19 cellular contexts compared by ENCODE assay signal in the genomic region with DNA sequence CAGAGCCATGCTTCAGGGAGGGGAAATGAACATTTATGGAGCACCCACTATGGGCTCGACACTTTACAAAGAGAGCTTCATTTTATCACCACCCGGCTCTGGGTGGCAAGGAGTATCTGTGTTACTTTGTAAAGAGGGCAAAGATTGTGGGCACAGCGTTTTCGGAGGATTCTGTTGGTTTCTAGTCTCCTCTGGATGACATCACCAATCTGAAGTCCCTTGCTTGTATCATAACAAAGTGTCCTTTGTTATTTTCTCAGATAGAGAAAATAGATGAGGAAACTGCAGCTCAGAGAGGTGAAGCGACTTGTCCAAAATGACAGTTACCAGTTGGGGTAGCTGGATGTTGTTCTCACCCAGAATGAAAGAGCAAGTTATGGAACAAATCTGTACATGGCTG.
DNase-seq lines count a peak whose midpoint lies in the region; ATAC-seq, FAIRE-seq and TF ChIP-seq lines count a peak whose summit lies in the region.
"Had no signal": no experiment of that assay in that cellular context is flagged by ENCODE, and none has a peak within 500 bp of the region (broad histone marks: within the 10 kb centered on the region; RNA-seq: fewer than 3 reads in every experiment).

No MANE protein-coding gene starts in this region.

- H3K4me1 ChIP-seq in BLaER1 (peaks cover 63% of the 10 kb centered on the region), IMR-90 (ENCODE audit: control insufficient read depth, insufficient read depth, low read length) (peaks cover 26% of the 10 kb centered on the region), H1 (replicated peaks in 1 of 4; ENCODE audit: control insufficient read depth in 3 of 4, insufficient read depth in 4 of 4, low read length in 3 of 4) (peaks cover 18 to 44% (median 27%) of the 10 kb centered on the region in 4 experiments), mesodermal cell (ENCODE audit: control insufficient read depth, insufficient read depth, low read length, poor library complexity, severe bottlenecking) (peaks cover 18% of the 10 kb centered on the region), MM.1S (ENCODE audit: low read length) (no peaks in the 10 kb centered on the region)

- H3F3A ChIP-seq in MM.1S (ENCODE audit: insufficient read depth, low read length) = no peaks in the 10 kb centered on the region

- H3K18ac ChIP-seq in IMR-90 (ENCODE audit: low read depth, low read length) = no peak overlapping the region
- no peak overlapping the region; the same call in 1 of the 2 replicates for H3K18ac ChIP-seq in H1 (ENCODE audit: extremely low read depth, low read length)

- DNase-seq in IMR-90 = no peak
- DNase-seq in H1 (ENCODE audit: low read depth in 1 of 2, low spot score in 2 of 2) = no peak
- no peak for DNase-seq in MM.1S
- DNase-seq in DMS79 (lab: John Stamatoyannopoulos, UW) = no peak
- DNase-seq in activated T-helper 2 cell treated with anti-CD3 and anti-CD28 coated beads, Interferon-gamma antibody, Interleukin-2, Interleukin-4, amounts not matched to agents 10 μg/mL and 5 μg/mL and 100 μg/mL, durations not matched to agents 14 hours and 24 hours and 36 hours (ENCODE audit: low spot score) = no peak
- DNase-seq: Calu3; CD4-positive, alpha-beta memory T cell; DMS53; H7; NCI-H1105; NCI-H2081 treated with DMSO at 0.1 percent for 48 hours; NCI-H748 treated with DMSO at 0.1 percent for 48 hours; NK-92 treated with Interleukin-12 subunit alpha and Interleukin-12 subunit beta, amount 100 ng/mL, for 24 hours; OCI-M1; SHP77 treated with DMSO at 0.1 percent for 48 hours had no signal

- H3K27me3 ChIP-seq in BLaER1 (no peaks in the 10 kb centered on the region), IMR-90 (ENCODE audit: control insufficient read depth, insufficient read depth, low read length) (no peaks in the 10 kb centered on the region), H1 (replicated peaks in 1 of 4; ENCODE audit: control insufficient read depth in 3 of 4, extremely low read depth in 1 of 4, insufficient read depth in 3 of 4, low read length in 3 of 4) (no peaks in the 10 kb centered on the region; a peak in 1 of 7 replicates), MM.1S (replicated peaks; ENCODE audit: insufficient read depth, low read length) (no peaks in the 10 kb centered on the region)

- TF ChIP-seq POLR2A in IMR-90 (IDR thresholded peaks at IDR 0.05; ENCODE audit: low read depth, low read length) (no peak), H1 (IDR thresholded peaks at IDR 0.05; ENCODE audit: control extremely low read depth in 1 of 2, low read depth in 2 of 2, low read length in 2 of 2) (no peak)

- H2AK9ac ChIP-seq in IMR-90 (replicated peaks; ENCODE audit: low read depth, low read length, poor library complexity) = no peak overlapping the region

- H2AFZ ChIP-seq in IMR-90 (replicated peaks; ENCODE audit: low read length, poor library complexity) (no peak overlapping the region), H1 (ENCODE audit: low read length) (no peak overlapping the region), MM.1S (ENCODE audit: low read length) (no peak overlapping the region)

- no peak overlapping the region; the same call in 1 of the 2 replicates for H3K56ac ChIP-seq in IMR-90 (ENCODE audit: extremely low read depth, insufficient read depth, low read length)
- H3K56ac ChIP-seq in H1 (replicated peaks; ENCODE audit: insufficient read length, low read depth, low read length) = no peak overlapping the region

- no peak overlapping the region for H3K27ac Mint-ChIP-seq in activated T-helper 2 cell treated with anti-CD3 and anti-CD28 coated beads, Interferon-gamma antibody, Interleukin-2, Interleukin-4, amounts not matched to agents 10 μg/mL and 5 μg/mL and 100 μg/mL, durations not matched to agents 14 hours and 24 hours and 36 hours
- H3K27ac Mint-ChIP-seq: CD4-positive, alpha-beta memory T cell had no signal

- no peaks in the 10 kb centered on the region for H3K9me3 Mint-ChIP-seq in activated T-helper 2 cell treated with anti-CD3 and anti-CD28 coated beads, Interferon-gamma antibody, Interleukin-2, Interleukin-4, amounts not matched to agents 10 μg/mL and 5 μg/mL and 100 μg/mL, durations not matched to agents 14 hours and 24 hours and 36 hours
- H3K9me3 Mint-ChIP-seq: CD4-positive, alpha-beta memory T cell had no signal

- H4K8ac ChIP-seq in IMR-90 (ENCODE audit: low read depth in 2 of 2, low read length in 2 of 2) (no peak overlapping the region), H1 (ENCODE audit: extremely low read depth, insufficient read depth, low read length) (no peak overlapping the region)

- CTCF ChIA-PET in IMR-90 (lab: Yijun Ruan, JAX) (no interaction called here), H1 (lab: Charles Lee; ENCODE audit: partially characterized antibody) (interaction anchor here (0.6 to 6.7 kb wide), 13 partner anchors 13 to 202 kb away, joined by 3 to 65 read pairs (median 5); no protein-coding TSS in a partner anchor)

- H4K5ac ChIP-seq in IMR-90 (ENCODE audit: low read depth, low read length) (no peak overlapping the region), H1 (ENCODE audit: insufficient read length, low read depth, low read length) (no peak overlapping the region)

- H3K4me2 ChIP-seq in BLaER1 (0 out of 2 replicates have a peak overlapping the region, but pooled peaks have one; percentile 18), IMR-90 (ENCODE audit: low read depth, low read length) (no peak overlapping the region), H1 (ENCODE audit: insufficient read depth in 1 of 2, low read depth in 2 of 2, low read length in 2 of 2) (peak overlapping the region; percentile 26 to 43; a peak in 2 of 4 replicates), MM.1S (ENCODE audit: low read depth, low read length) (no peak overlapping the region)

- TF ChIP-seq EP300 in H1 (IDR thresholded peaks at IDR 0.05; ENCODE audit: borderline replicate concordance in 1 of 2, low read depth in 2 of 2, low read length in 2 of 2) = no peak

- H3K79me2 ChIP-seq in H1 (ENCODE audit: control insufficient read depth in 1 of 2, insufficient read depth in 2 of 2, low read length in 2 of 2) (peaks cover 0 to 17% of the 10 kb centered on the region in 2 experiments; a peak in 2 of 4 replicates), MM.1S (ENCODE audit: low read length) (no peaks in the 10 kb centered on the region)

- no peak for TF ChIP-seq CTCF in IMR-90 (conservative IDR thresholded peaks at IDR 0.05; ENCODE audit: low read depth, low read length)
- no peak for TF ChIP-seq CTCF in H1 (IDR thresholded peaks at IDR 0.05; ENCODE audit: control extremely low read depth in 1 of 3, insufficient read depth in 1 of 3, low read depth in 1 of 3, low read length in 3 of 3)
- no peak for TF ChIP-seq CTCF in MM.1S (IDR thresholded peaks at IDR 0.05; ENCODE audit: low read length)

- H3K36me3 Mint-ChIP-seq in activated T-helper 2 cell treated with anti-CD3 and anti-CD28 coated beads, Interferon-gamma antibody, Interleukin-2, Interleukin-4, amounts not matched to agents 10 μg/mL and 5 μg/mL and 100 μg/mL, durations not matched to agents 14 hours and 24 hours and 36 hours (ENCODE audit: low read depth) = no peaks in the 10 kb centered on the region
- H3K36me3 Mint-ChIP-seq: CD4-positive, alpha-beta memory T cell had no signal

- H4K20me1 ChIP-seq in BLaER1 = no peaks in the 10 kb centered on the region
- peaks cover 27% of the 10 kb centered on the region for H4K20me1 ChIP-seq in IMR-90 (ENCODE audit: insufficient read depth, low read length)
- peaks cover 2 to 10% of the 10 kb centered on the region in 2 experiments for H4K20me1 ChIP-seq in H1 (replicated peaks in 1 of 2; ENCODE audit: control insufficient read depth in 1 of 2, insufficient read depth in 2 of 2, low read length in 2 of 2)
- no peaks in the 10 kb centered on the region for H4K20me1 ChIP-seq in MM.1S (ENCODE audit: insufficient read depth, low read length)

- intact Hi-C loops in IMR-90 (cut with micrococcal nuclease) = no loop called here
- intact Hi-C loops in activated T-helper 2 cell treated with anti-CD3 and anti-CD28 coated beads, Interferon-gamma antibody, Interleukin-2, Interleukin-4, amounts not matched to agents 10 μg/mL and 5 μg/mL and 100 μg/mL, durations not matched to agents 14 hours and 24 hours and 36 hours (cut with micrococcal nuclease) = no loop called here

- H2BK12ac ChIP-seq in H1 (ENCODE audit: low read depth, low read length) = 0 out of 2 replicates have a peak overlapping the region, but pooled peaks have one; percentile 14

- in situ Hi-C loops in IMR-90 (cut with MboI; ENCODE audit: low sequenced_read_pairs) = no loop called here

- H2AK5ac ChIP-seq in IMR-90 (ENCODE audit: low read depth, low read length) (no peak overlapping the region), H1 (ENCODE audit: low read depth, low read length) (0 out of 2 replicates have a peak overlapping the region, but pooled peaks have one; percentile 1)

- 80% methylated on average over 1 of the region's 5 CpGs; no CpG with 5 or more reads in 1 of the 2 experiments for WGBS in IMR-90 (ENCODE audit: extremely low coverage in 2 of 2, insufficient read length in 1 of 2), 2 experiments
- 90% methylated on average over 5 of the region's 5 CpGs; no CpG with 5 or more reads in 1 of the 2 experiments for whole genome bisulfite sequencing in H1 (ENCODE audit: extremely low coverage in 1 of 2, insufficient coverage in 1 of 2, insufficient read length in 1 of 2, insufficient replicate concordance in 2 of 2, low coverage in 1 of 2, low lambda C conversion rate in 2 of 2, missing lambda C conversion rate in 1 of 2), 2 experiments
- 74 to 100% methylated on average over 2 to 3 of the region's 5 CpGs for whole genome bisulfite sequencing in mesodermal cell (ENCODE audit: insufficient coverage in 2 of 2), 2 experiments

- H3K23me2 ChIP-seq in H1 (ENCODE audit: low read depth, low read length) = no peaks in the 10 kb centered on the region; the same call in 1 of the 2 replicates

- no peak overlapping the region for H3K4me3 Mint-ChIP-seq in activated T-helper 2 cell treated with anti-CD3 and anti-CD28 coated beads, Interferon-gamma antibody, Interleukin-2, Interleukin-4, amounts not matched to agents 10 μg/mL and 5 μg/mL and 100 μg/mL, durations not matched to agents 14 hours and 24 hours and 36 hours (ENCODE audit: low read depth)
- H3K4me3 Mint-ChIP-seq: CD4-positive, alpha-beta memory T cell had no signal

- H3K36me3 ChIP-seq in BLaER1 (no peaks in the 10 kb centered on the region), IMR-90 (ENCODE audit: control insufficient read depth, insufficient read depth, low read length) (peaks cover 4% of the 10 kb centered on the region), H1 (ENCODE audit: control insufficient read depth in 2 of 4, insufficient read depth in 4 of 4, low read length in 3 of 4) (0 out of 8 replicates have a peak, but pooled peaks cover 0 to 2% (median 0%) of the 10 kb centered on the region in 4 experiments), mesodermal cell (ENCODE audit: control insufficient read depth, insufficient read depth, low read length) (peaks cover 16% of the 10 kb centered on the region), MM.1S (replicated peaks; ENCODE audit: insufficient read depth, low read length) (no peaks in the 10 kb centered on the region)

- H4K91ac ChIP-seq in IMR-90 (ENCODE audit: insufficient read depth, low read depth, low read length) = no peak overlapping the region
- H4K91ac ChIP-seq in H1 (replicated peaks; ENCODE audit: insufficient read length, low read length) = no peak overlapping the region

- H2BK15ac ChIP-seq in IMR-90 (ENCODE audit: low read depth, low read length) (no peak overlapping the region), H1 (ENCODE audit: low read length) (no peak overlapping the region)

- BruUV-seq in IMR-90 (replicated peaks; lab: Mats Ljungman, UMichigan) = no TSS peak

- no peak overlapping the region; the same call in 1 of the 2 replicates for H3K23ac ChIP-seq in IMR-90 (ENCODE audit: low read depth, low read length)
- no peak overlapping the region for H3K23ac ChIP-seq in H1 (ENCODE audit: insufficient read length)

- dilution Hi-C loops in IMR-90 (cut with HindIII; ENCODE audit: low sequenced_read_pairs, unreplicated experiment) = no loop called here

- H3K27ac ChIP-seq in BLaER1 (no peak overlapping the region), IMR-90 (ENCODE audit: insufficient read depth, low read length) (no peak overlapping the region), H1 (ENCODE audit: low read depth, low read length) (no peak overlapping the region), mesodermal cell (ENCODE audit: low read depth, low read length, severe bottlenecking) (peak overlapping the region; percentile 38), MM.1S (ENCODE audit: low read length) (no peak overlapping the region)

- H3K9me3 ChIP-seq in BLaER1 = no peaks in the 10 kb centered on the region
- no peaks in the 10 kb centered on the region for H3K9me3 ChIP-seq in IMR-90 (ENCODE audit: control insufficient read depth, insufficient read depth, low read length)
- no peaks in the 10 kb centered on the region for H3K9me3 ChIP-seq in H1 (ENCODE audit: insufficient read depth in 2 of 2, low read depth in 1 of 2, low read length in 1 of 2)
- no peaks in the 10 kb centered on the region for H3K9me3 ChIP-seq in mesodermal cell (ENCODE audit: control insufficient read depth, low read length)
- H3K9me3 ChIP-seq in MM.1S (replicated peaks; ENCODE audit: insufficient read depth, low read length) = no peaks in the 10 kb centered on the region

- no peak overlapping the region for H2BK5ac ChIP-seq in IMR-90 (ENCODE audit: low read depth, low read length, poor library complexity, severe bottlenecking)
- no peak overlapping the region for H2BK5ac ChIP-seq in H1 (ENCODE audit: low read depth, low read length)

- H3K4me3 ChIP-seq in BLaER1 (no peak overlapping the region), IMR-90 (ENCODE audit: insufficient read depth, low read depth, low read length) (no peak overlapping the region), H1 (ENCODE audit: extremely low read depth in 1 of 4, insufficient read depth in 2 of 4, low read depth in 3 of 4, low read length in 4 of 4) (no peak overlapping the region), mesodermal cell (ENCODE audit: extremely low read depth, insufficient read depth, low read length, poor library complexity, severe bottlenecking) (no peak overlapping the region), MM.1S (ENCODE audit: low read length) (no peak overlapping the region)

- TF ChIP-seq RAD21 in IMR-90 (IDR thresholded peaks at IDR 0.05; ENCODE audit: low read length) (no peak), H1 (IDR thresholded peaks at IDR 0.05 in 1 of 2, conservative IDR thresholded peaks at IDR 0.05 in 1 of 2; ENCODE audit: low read depth in 2 of 2, low read length in 2 of 2) (no peak)

- H3K9me2 ChIP-seq in MM.1S (replicated peaks; ENCODE audit: insufficient read depth, low read length) = no peaks in the 10 kb centered on the region

- H2BK20ac ChIP-seq in IMR-90 (ENCODE audit: low read depth, low read length) (no peak overlapping the region), H1 (ENCODE audit: low read length) (no peak overlapping the region)

- peak overlapping the region; percentile 45; the same call in 1 of the 2 replicates for H3K14ac ChIP-seq in IMR-90 (replicated peaks; ENCODE audit: low read depth, low read length)
- no peak overlapping the region for H3K14ac ChIP-seq in H1 (ENCODE audit: insufficient read length)

- no peaks in the 10 kb centered on the region for H3K4me1 Mint-ChIP-seq in activated T-helper 2 cell treated with anti-CD3 and anti-CD28 coated beads, Interferon-gamma antibody, Interleukin-2, Interleukin-4, amounts not matched to agents 10 μg/mL and 5 μg/mL and 100 μg/mL, durations not matched to agents 14 hours and 24 hours and 36 hours (ENCODE audit: low read depth)
- H3K4me1 Mint-ChIP-seq: CD4-positive, alpha-beta memory T cell had no signal

- no peak for FAIRE-seq in H1 (lab: Jason Lieb, UNC)
- FAIRE-seq: A204.1 had no signal

- H3K79me1 ChIP-seq in IMR-90 (ENCODE audit: low read depth in 1 of 2, low read length in 2 of 2) = peaks cover 33 to 86% of the 10 kb centered on the region in 2 experiments
- no peaks in the 10 kb centered on the region; the same call in 1 of the 2 replicates for H3K79me1 ChIP-seq in H1 (ENCODE audit: low read depth, low read length)

- no peak overlapping the region for H3K9ac ChIP-seq in BLaER1
- no peak overlapping the region for H3K9ac ChIP-seq in IMR-90 (ENCODE audit: low read depth, low read length)
- H3K9ac ChIP-seq in H1 (replicated peaks in 1 of 4; ENCODE audit: extremely low read depth in 1 of 4, low read depth in 3 of 4, low read length in 3 of 4) = no peak overlapping the region
- H3K9ac ChIP-seq in MM.1S (ENCODE audit: low read length) = no peak overlapping the region

- ATAC-seq in IMR-90 (ENCODE audit: low read depth) (no peak), HG03565 (IDR thresholded peaks at IDR 0.05; ENCODE audit: unreplicated experiment) (no peak)

- H3K4ac ChIP-seq in IMR-90 (ENCODE audit: low read depth, low read length) (0 out of 2 replicates have a peak overlapping the region, but pooled peaks have one; percentile 10), H1 (replicated peaks; ENCODE audit: insufficient read length, low read depth, low read length) (no peak overlapping the region)

- H2BK120ac ChIP-seq in IMR-90 (ENCODE audit: low read depth, low read length) (no peak overlapping the region), H1 (replicated peaks; ENCODE audit: low read depth, low read length) (no peak overlapping the region)

- peaks cover 30% of the 10 kb centered on the region; the same call in 1 of the 2 replicates for H3K9me1 ChIP-seq in IMR-90 (ENCODE audit: insufficient read depth, low read length)

- H3K27me3 Mint-ChIP-seq in activated T-helper 2 cell treated with anti-CD3 and anti-CD28 coated beads, Interferon-gamma antibody, Interleukin-2, Interleukin-4, amounts not matched to agents 10 μg/mL and 5 μg/mL and 100 μg/mL, durations not matched to agents 14 hours and 24 hours and 36 hours (ENCODE audit: low read depth) = no peaks in the 10 kb centered on the region
- H3K27me3 Mint-ChIP-seq: CD4-positive, alpha-beta memory T cell had no signal

- POLR2A ChIA-PET in IMR-90 (lab: Charles Lee; ENCODE audit: unreplicated experiment) (interaction anchor here (0.6 kb wide), 1 partner anchor 13 kb away, joined by 9 read pairs; no protein-coding TSS in a partner anchor), H1 (lab: Charles Lee; ENCODE audit: partially characterized antibody) (interaction anchor here (0.6 to 1.9 kb wide), 4 partner anchors 22 to 177 kb away, joined by 3 to 11 read pairs (median 3); no protein-coding TSS in a partner anchor)

Comparison
In these comparisons a context has a peak if more than half of its experiments do, and no peak if none do; other contexts are left out.
1. H3K4me2 ChIP-seq: peak in BLaER1 (single experiment) and H1 (2 of 2); none in IMR-90 (single experiment) and MM.1S (single experiment).